In the genomic region with DNA sequence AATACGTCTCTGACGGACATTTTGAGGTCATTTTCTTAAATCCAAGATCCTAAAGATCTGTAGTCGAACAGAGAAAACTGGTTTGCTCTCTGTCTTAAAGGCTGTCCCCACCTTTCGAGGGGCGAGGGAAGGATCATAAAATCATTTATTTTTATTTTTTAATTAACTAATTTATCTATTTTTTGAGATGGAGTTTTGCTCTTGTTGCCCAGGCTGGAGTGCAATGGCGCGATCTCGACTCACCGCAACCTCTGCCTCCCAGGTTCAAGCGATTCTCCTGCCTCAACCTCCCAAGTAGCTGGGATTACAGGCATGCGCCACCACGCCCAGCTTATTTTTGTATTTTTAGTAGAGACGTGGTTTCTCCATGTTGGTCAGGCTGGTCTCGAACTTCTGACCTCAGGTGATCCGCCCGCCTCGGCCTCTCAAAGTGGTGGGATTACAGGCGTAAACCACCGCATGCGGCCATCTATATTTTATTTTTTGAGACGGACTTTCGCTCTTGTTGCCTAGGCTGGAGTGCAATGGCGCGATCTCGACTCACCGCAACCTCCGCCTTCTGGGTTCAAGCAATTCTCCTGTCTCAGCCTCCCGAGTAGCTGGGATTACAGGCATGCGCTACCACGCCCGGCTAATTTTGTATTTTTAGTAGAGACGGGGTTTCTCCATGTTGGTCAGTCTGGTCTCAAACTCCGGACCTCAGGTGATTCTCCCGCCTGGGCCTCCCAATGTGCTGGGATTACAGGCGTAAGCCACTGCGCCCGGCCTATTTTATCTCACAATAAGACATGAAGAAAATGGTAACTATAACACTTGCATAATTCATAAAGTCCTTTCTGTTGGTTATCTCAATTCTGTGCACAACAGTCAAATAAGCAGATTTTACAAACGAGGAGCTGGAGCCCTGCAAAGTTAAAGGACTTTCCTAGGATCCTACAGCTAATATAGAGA, we compare ENCODE assay signal across 6 cellular contexts. TPM values are rescaled to one million over a fixed set of nuclear protein-coding genes. Genes with fewer than 3 reads are reported as not detected.
A peak's percentile ranks its signal among the peaks of the same experiment; 100 is the strongest.
DNase-seq lines count a peak whose midpoint lies in the region; ATAC-seq and TF ChIP-seq lines count a peak whose summit lies in the region.
"Not testable (repeated sequence)": the region's sequence is repeated elsewhere in the genome, so short reads cannot be mapped to it uniquely, and the experiment has no call there.

No MANE protein-coding gene starts in this region.

- CTCF ChIA-PET in HEK293 (lab: Yijun Ruan, JAX): interaction anchor here (0.6 to 18.7 kb wide), 12 partner anchors 9 to 161 kb away, joined by 3 to 692 read pairs (median 4); a partner anchor contains a TSS
- CTCF ChIA-PET in WTC11 (lab: Charles Lee): interaction anchor here (0.9 to 6.0 kb wide), 10 partner anchors 13 to 384 kb away, joined by 3 to 54 read pairs (median 10); a partner anchor contains a TSS

- ATAC-seq in WTC11: not testable (repeated sequence)

- peak overlapping the region; percentile 41 for H3K4me3 ChIP-seq in HEK293 (ENCODE audit: low read depth, low read length)
- peak overlapping the region; percentile 86 for H3K4me3 ChIP-seq in iPS-15b (ENCODE audit: low read depth, low read length)
- H3K4me3 ChIP-seq in ovary: peak overlapping the region; percentile 47
- peak overlapping the region; percentile 62 to 65 for H3K4me3 ChIP-seq in uterus

- WGBS in ovary, 3 donors: 74 to 78% (median 77%) methylated on average over 38 of the region's 38 CpGs

- TF ChIP-seq EP300 in ovary (IDR thresholded peaks at IDR 0.05): not testable (repeated sequence)

- H3K9me3 ChIP-seq in HEK293 (ENCODE audit: control insufficient read depth, insufficient read depth, low read depth, low read length); iPS-15b (ENCODE audit: control insufficient read depth, insufficient read depth, low read length); ovary; uterus: not testable (repeated sequence)

- H3K27me3 Mint-ChIP-seq in WTC11 (ENCODE audit: low read depth); chondrocyte (ENCODE audit: low read depth): not testable (repeated sequence)

- H3K9me3 Mint-ChIP-seq in WTC11; chondrocyte (ENCODE audit: low read depth): not testable (repeated sequence)

- intact Hi-C loops in ovary (cut with DNase I); uterus (cut with DNase I; ENCODE audit: low total_unique reads): not testable (repeated sequence)

- POLR2A ChIA-PET in HEK293 (lab: Yijun Ruan, JAX) (interaction anchor here (0.6 to 10.1 kb wide), 22 partner anchors 10 to 1109 kb away, joined by 3 to 235 read pairs (median 7); a partner anchor contains a TSS), WTC11 (lab: Charles Lee) (interaction anchor here (0.9 to 1.7 kb wide), 5 partner anchors 8 to 103 kb away, joined by 4 to 19 read pairs (median 8); no protein-coding TSS in a partner anchor)

- DNase-seq in WTC11 (ENCODE audit: low spot score); uterus: not testable (repeated sequence)
- peak; percentile 29 for DNase-seq in chondrocyte (ENCODE audit: low spot score)
- peak in 1 of 5 donors; percentile 51 for DNase-seq in ovary

- peak overlapping the region; percentile 99 for H3K4me3 Mint-ChIP-seq in WTC11
- peak overlapping the region; percentile 98 for H3K4me3 Mint-ChIP-seq in chondrocyte (ENCODE audit: unreplicated experiment)

- H3K27ac Mint-ChIP-seq in WTC11 (peak overlapping the region; percentile 100), chondrocyte (ENCODE audit: unreplicated experiment) (peak overlapping the region; percentile 100)

- H3K4me1 ChIP-seq in HEK293 (ENCODE audit: control insufficient read depth, insufficient read depth, low read length); iPS-15b (ENCODE audit: control insufficient read depth, insufficient read depth, low read length); ovary (ENCODE audit: insufficient read depth); uterus: not testable (repeated sequence)

- H3K4me1 Mint-ChIP-seq in WTC11: peaks cover 38% of the 10 kb centered on the region
- H3K4me1 Mint-ChIP-seq in chondrocyte (ENCODE audit: low read depth): peaks cover 44% of the 10 kb centered on the region

- H3K36me3 ChIP-seq in HEK293 (ENCODE audit: control insufficient read depth in 2 of 2, insufficient read depth in 1 of 2, low read length in 2 of 2) (peaks cover 23 to 45% of the 10 kb centered on the region in 2 experiments), iPS-15b (ENCODE audit: control insufficient read depth, insufficient read depth, low read length) (peaks cover 23% of the 10 kb centered on the region)
- not testable (repeated sequence) for H3K36me3 ChIP-seq in ovary, uterus

- 0 out of 2 replicates have a peak, but pooled peaks have one; percentile 3 for TF ChIP-seq CTCF in HEK293 (tag by site-specific recombination; IDR thresholded peaks at IDR 0.05)
- not testable (repeated sequence) for TF ChIP-seq CTCF in WTC11 (IDR thresholded peaks at IDR 0.05); chondrocyte (IDR thresholded peaks at IDR 0.05); ovary (IDR thresholded peaks at IDR 0.05); uterus (IDR thresholded peaks at IDR 0.05)

- not testable (repeated sequence) for H3K27me3 ChIP-seq in iPS-15b (ENCODE audit: control insufficient read depth, insufficient read depth, low read length); ovary; uterus

- TF ChIP-seq POLR2A in ovary (IDR thresholded peaks at IDR 0.05); uterus (IDR thresholded peaks at IDR 0.05): not testable (repeated sequence)

- H3K9ac ChIP-seq in iPS-15b (ENCODE audit: low read depth, low read length): peak overlapping the region; percentile 89

- H3K27ac ChIP-seq in HEK293 (ENCODE audit: extremely low read depth, low read depth, low read length): peak overlapping the region; percentile 81
- H3K27ac ChIP-seq in ovary: peak overlapping the region; percentile 23 to 98
- H3K27ac ChIP-seq in uterus: peak overlapping the region; percentile 85 to 91

- peaks cover 51% of the 10 kb centered on the region for H3K36me3 Mint-ChIP-seq in WTC11
- peaks cover 33% of the 10 kb centered on the region for H3K36me3 Mint-ChIP-seq in chondrocyte (ENCODE audit: low read depth)

TF ChIP-seq in HEK293, 187 proteins besides CTCF, POLR2A, EP300 and RAD21 (continues in another document):
- 0 out of 2 replicates have a peak, but pooled peaks have one; percentile 2 for TF ChIP-seq ZNF2 (tag by site-specific recombination; IDR thresholded peaks at IDR 0.05)
- TF ChIP-seq SCRT2 (tag by site-specific recombination; IDR thresholded peaks at IDR 0.05): peak; percentile 9
- 0 out of 2 replicates have a peak, but pooled peaks have one; percentile 33 for TF ChIP-seq MZF1 (tag by site-specific recombination; IDR thresholded peaks at IDR 0.05; ENCODE audit: borderline replicate concordance)

RNA-seq across cellular contexts. Expression of a gene that starts 1.0 kb away (rescaled TPM):
- total RNA-seq in WTC11 (2021) (95.9 to 100 TPM (median 97.9 TPM) in 3 replicates), chondrocyte (25.5 to 33.5 TPM (median 33.1 TPM) in 3 replicates), ovary (10 to 100 TPM; 13.1 to 62.5 (median 43.9) TPM), uterus (10 to 100 TPM in 2 of 4 donors, 1 to 10 TPM in 2; 3.1 to 61.9 (median 10.2) TPM)
- polyA plus RNA-seq in ovary: 10 to 100 TPM; 20.1 to 39.0 TPM

RNA-seq across cellular contexts. Expression of a gene that starts 2.0 kb away (rescaled TPM):
- 1,503 to 1,570 TPM (median 1,542 TPM) in 3 replicates for total RNA-seq in WTC11 (2021)
- total RNA-seq in chondrocyte: 681 to 975 TPM (median 692 TPM) in 3 replicates
- 100 to 1,000 TPM; 242 to 697 (median 630) TPM for total RNA-seq in ovary
- polyA plus RNA-seq in ovary: 100 to 1,000 TPM; 370 to 772 TPM
- 100 to 1,000 TPM; 130 to 426 (median 290) TPM for total RNA-seq in uterus

RNA-seq across cellular contexts. Expression of a gene that starts 24.4 kb away (rescaled TPM):
- total RNA-seq in WTC11 (2021): 110 to 121 TPM (median 120 TPM) in 3 replicates
- 66.8 to 72.7 TPM (median 69.1 TPM) in 3 replicates for total RNA-seq in chondrocyte
- total RNA-seq in ovary: 100 to 1,000 TPM in 6 of 7 donors, 10 to 100 TPM in 1; 64.1 to 154 (median 116) TPM
- 100 to 1,000 TPM; 124 to 180 TPM for polyA plus RNA-seq in ovary
- total RNA-seq in uterus: 100 to 1,000 TPM in 1 of 4 donors, 10 to 100 TPM in 3; 47.1 to 155 (median 64.6) TPM

RNA-seq across cellular contexts. Expression of a gene that starts 26.2 kb away (rescaled TPM):
- total RNA-seq in WTC11 (2021): 61.2 to 82.4 TPM (median 61.5 TPM) in 3 replicates
- 332 to 354 TPM (median 333 TPM) in 3 replicates for total RNA-seq in chondrocyte
- 100 to 1,000 TPM in 1 of 7 donors, 10 to 100 TPM in 5, 1 to 10 TPM in 1; 9.7 to 221 (median 20.6) TPM for total RNA-seq in ovary
- 10 to 100 TPM; 16.1 to 30.6 TPM for polyA plus RNA-seq in ovary
- total RNA-seq in uterus: 10 to 100 TPM in 2 of 4 donors, 1 to 10 TPM in 1, under 1 TPM in 1; 0.88 to 23.8 (median 10.4) TPM

RNA-seq across cellular contexts. Expression of a gene that starts 27.3 kb away (rescaled TPM):
- 31.2 to 33.3 TPM (median 31.3 TPM) in 3 replicates for total RNA-seq in WTC11 (2021)
- total RNA-seq in chondrocyte: 18.6 to 26.3 TPM (median 20.0 TPM) in 3 replicates
- total RNA-seq in ovary: 10 to 100 TPM in 5 of 7 donors, 1 to 10 TPM in 2; 3.4 to 23.2 (median 15.3) TPM
- 10 to 100 TPM; 15.3 to 15.4 TPM for polyA plus RNA-seq in ovary
- total RNA-seq in uterus: 10 to 100 TPM in 1 of 4 donors, 1 to 10 TPM in 2, under 1 TPM in 1; 0.59 to 29.3 (median 5.4) TPM
